In the genomic region with DNA sequence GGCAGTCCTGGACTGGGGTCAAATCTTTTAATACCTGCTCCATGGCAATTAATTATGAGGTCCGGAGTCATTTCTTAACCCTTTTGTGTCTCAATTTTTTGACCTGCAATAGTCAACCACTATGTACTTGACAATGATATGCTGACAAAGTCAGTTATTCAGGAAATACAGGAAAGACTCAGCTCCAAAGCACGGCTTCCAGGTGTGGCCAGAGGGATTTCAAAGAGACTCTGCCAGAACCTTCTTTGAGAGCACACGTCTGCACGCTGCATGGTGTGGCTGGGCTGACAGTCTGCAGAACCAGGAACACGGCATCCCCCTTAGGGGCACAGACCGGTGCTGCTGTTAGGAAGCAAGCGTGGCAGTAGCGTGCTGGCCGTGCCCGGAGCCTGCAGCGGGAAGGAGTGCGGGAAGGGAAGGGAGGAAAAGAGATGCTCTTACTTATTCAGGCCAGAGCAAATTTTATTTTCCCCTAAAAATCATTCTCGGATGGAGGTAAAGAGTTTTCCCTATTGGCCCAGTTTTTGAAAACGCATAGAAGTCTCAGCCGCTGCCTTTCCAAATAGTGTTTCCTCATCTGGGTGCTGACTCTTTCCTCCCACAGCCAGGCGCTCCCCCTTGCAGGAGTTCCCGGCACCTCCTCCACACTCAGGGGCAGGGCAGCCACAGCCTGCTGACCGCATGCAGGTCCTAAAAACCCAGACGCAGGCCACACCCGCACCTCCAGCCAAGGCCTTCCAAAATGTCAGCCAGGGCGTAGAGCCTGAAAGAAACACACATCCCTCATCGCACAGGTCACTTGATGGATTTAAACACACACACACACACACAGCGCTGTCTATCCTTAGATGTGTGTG, we compare ENCODE assay signal across 1 cellular context.
TF ChIP-seq lines count a peak whose summit lies in the region.

No MANE protein-coding gene starts in this region.

TF ChIP-seq in K562, 482 proteins besides CTCF, POLR2A, EP300 and RAD21 (continued from another document):
- TF ChIP-seq NFE2 (IDR thresholded peaks at IDR 0.05; ENCODE audit: low read depth): peak; percentile 21; the same call in 1 of the 2 replicates
- TF ChIP-seq DPF2 (IDR thresholded peaks at IDR 0.05): peak; percentile 38; the same call in 1 of the 2 replicates
- peak; percentile 55; the same call in 1 of the 2 replicates for TF ChIP-seq ARID1B (IDR thresholded peaks at IDR 0.05)
- no peak for TF ChIP-seq HNRNPL (IDR thresholded peaks at IDR 0.05; ENCODE audit: low read depth, low read length)
- TF ChIP-seq FOSL1 (tag; conservative IDR thresholded peaks at IDR 0.05): 0 out of 2 replicates have a peak, but pooled peaks have one; percentile 18
- TF ChIP-seq ZNF347 (CRISPR knock-in tag; IDR thresholded peaks at IDR 0.05; ENCODE audit: low read depth): no peak
- TF ChIP-seq, protein P1, sequence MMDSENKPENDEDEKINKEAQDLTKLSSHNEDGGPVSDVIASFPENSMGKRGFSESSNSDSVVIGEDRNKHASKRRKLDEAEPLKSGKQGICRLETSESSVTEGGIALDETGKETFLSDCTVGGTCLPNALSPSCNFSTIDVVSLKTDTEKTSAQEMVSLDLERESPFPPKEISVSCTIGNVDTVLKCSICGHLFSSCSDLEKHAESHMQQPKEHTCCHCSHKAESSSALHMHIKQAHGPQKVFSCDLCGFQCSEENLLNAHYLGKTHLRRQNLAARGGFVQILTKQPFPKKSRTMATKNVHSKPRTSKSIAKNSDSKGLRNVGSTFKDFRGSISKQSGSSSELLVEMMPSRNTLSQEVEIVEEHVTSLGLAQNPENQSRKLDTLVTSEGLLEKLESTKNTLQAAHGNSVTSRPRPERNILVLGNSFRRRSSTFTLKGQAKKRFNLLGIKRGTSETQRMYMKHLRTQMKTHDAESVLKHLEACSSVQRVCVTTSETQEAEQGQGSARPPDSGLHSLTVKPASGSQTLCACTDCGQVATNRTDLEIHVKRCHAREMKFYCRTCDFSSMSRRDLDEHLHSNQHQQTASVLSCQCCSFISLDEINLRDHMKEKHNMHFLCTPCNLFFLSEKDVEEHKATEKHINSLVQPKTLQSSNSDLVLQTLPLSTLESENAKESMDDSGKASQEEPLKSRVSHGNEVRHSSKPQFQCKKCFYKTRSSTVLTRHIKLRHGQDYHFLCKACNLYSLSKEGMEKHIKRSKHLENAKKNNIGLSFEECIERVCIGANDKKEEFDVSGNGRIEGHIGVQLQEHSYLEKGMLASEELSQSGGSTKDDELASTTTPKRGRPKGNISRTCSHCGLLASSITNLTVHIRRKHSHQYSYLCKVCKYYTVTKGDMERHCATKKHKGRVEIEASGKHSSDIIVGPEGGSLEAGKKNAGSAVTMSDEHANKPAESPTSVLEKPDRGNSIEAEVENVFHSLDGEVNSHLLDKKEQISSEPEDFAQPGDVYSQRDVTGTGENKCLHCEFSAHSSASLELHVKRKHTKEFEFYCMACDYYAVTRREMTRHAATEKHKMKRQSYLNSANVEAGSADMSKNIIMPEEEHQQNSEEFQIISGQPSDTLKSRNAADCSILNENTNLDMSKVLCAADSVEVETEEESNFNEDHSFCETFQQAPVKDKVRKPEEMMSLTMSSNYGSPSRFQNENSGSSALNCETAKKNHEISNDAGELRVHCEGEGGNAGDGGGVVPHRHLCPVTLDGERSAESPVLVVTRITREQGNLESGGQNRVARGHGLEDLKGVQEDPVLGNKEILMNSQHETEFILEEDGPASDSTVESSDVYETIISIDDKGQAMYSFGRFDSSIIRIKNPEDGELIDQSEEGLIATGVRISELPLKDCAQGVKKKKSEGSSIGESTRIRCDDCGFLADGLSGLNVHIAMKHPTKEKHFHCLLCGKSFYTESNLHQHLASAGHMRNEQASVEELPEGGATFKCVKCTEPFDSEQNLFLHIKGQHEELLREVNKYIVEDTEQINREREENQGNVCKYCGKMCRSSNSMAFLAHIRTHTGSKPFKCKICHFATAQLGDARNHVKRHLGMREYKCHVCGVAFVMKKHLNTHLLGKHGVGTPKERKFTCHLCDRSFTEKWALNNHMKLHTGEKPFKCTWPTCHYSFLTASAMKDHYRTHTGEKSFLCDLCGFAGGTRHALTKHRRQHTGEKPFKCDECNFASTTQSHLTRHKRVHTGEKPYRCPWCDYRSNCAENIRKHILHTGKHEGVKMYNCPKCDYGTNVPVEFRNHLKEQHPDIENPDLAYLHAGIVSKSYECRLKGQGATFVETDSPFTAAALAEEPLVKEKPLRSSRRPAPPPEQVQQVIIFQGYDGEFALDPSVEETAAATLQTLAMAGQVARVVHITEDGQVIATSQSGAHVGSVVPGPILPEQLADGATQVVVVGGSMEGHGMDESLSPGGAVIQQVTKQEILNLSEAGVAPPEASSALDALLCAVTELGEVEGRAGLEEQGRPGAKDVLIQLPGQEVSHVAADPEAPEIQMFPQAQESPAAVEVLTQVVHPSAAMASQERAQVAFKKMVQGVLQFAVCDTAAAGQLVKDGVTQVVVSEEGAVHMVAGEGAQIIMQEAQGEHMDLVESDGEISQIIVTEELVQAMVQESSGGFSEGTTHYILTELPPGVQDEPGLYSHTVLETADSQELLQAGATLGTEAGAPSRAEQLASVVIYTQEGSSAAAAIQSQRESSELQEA (IDR thresholded peaks at IDR 0.05; ENCODE audit: low read depth): no peak
